In the genomic region with DNA sequence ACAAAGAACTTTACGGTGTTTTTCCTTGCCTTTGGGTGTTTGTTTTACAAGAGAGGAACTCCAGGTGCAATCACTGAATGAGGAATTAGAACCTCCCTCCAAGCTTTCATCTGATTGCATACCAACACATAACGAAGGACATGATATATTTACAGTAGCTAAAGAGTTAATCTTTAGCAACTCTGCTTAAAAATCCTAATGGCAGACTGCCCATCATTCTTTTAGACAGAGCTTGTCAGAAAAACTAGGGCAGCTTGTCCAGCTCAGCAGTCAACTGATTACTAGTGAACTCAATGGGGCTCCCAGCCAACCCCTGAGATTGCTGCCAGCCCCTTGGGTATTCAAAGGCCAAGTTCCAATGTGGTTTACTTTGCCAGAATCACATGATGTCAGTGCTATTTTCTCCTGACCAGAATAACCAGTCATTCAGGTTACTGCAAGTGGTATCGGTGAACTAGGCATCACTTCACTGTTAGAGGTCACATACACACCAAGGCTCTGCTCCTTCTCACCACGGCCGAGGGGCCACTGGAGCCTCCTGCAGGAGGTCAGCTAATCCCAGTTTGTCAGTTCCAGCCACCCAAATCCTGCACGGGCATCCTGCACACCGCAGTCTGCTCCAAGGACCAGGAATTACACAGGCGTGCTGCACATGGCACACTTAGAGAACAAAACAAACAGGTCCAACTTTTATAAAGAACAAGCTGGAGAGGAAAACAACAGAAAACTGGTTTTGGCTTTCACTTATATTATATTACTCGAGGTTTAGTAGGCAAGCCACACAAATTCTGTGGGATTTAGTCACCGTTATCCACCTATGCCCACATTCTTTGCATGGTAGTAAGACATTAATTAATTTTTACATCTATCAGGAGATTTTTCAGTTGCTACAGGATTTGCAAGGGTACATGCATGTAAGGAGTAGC, we compare ENCODE assay signal across 8 cellular contexts.
DNase-seq lines count a peak whose midpoint lies in the region; ATAC-seq, FAIRE-seq and TF ChIP-seq lines count a peak whose summit lies in the region.

No MANE protein-coding gene starts in this region.

- peak overlapping the region; percentile 67 to 84 for H3K27ac ChIP-seq in kidney (ENCODE audit: low read depth in 2 of 2, low read length in 2 of 2)

- TF ChIP-seq CTCF in MCF 10A (IDR thresholded peaks at IDR 0.05; ENCODE audit: unreplicated experiment) (no peak), kidney (IDR thresholded peaks at IDR 0.05; ENCODE audit: borderline replicate concordance, extremely low read depth, insufficient read depth) (no peak)

- FAIRE-seq in kidney (lab: Jason Lieb, UNC), result peak; percentile 81

- H3K9me3 ChIP-seq in kidney (ENCODE audit: control insufficient read depth in 1 of 2, low read length in 2 of 2), result no peaks in the 10 kb centered on the region

- POLR2A ChIA-PET in MCF 10A (lab: Yijun Ruan, JAX), result interaction anchor here (0.6 to 3.5 kb wide), 15 partner anchors 10 to 208 kb away, joined by 3 to 17 read pairs (median 4); no protein-coding TSS in a partner anchor

- H3K36me3 Mint-ChIP-seq in MCF 10A (ENCODE audit: insufficient read depth, unreplicated experiment), result peaks cover 29% of the 10 kb centered on the region

- no peak overlapping the region for H3K27ac Mint-ChIP-seq in MCF 10A (ENCODE audit: low read depth, unreplicated experiment)

- no peak for ATAC-seq in GM18517 (IDR thresholded peaks at IDR 0.05; ENCODE audit: unreplicated experiment)
- ATAC-seq in stimulated activated naive CD8-positive, alpha-beta T cell treated with anti-CD3 and anti-CD28 coated beads, Interleukin-15, Interleukin-2, amounts not matched to agents 100 U/mL and 50 U/mL, for 24 hours, result no peak

- intact Hi-C loops in MCF 10A (cut with micrococcal nuclease), result loop anchor here (5.0 kb wide), 1 partner anchor 61 kb away; the partner anchor contains the start of gene NFIB
- intact Hi-C loops in kidney (cut with DNase I), result no loop called here

- H3K4me1 Mint-ChIP-seq in MCF 10A (ENCODE audit: insufficient read depth, unreplicated experiment), result peaks cover 43% of the 10 kb centered on the region

- peaks cover 3 to 31% of the 10 kb centered on the region in 2 donors for H3K4me1 ChIP-seq in kidney (ENCODE audit: control insufficient read depth in 1 of 2, insufficient read depth in 1 of 2, low read depth in 1 of 2, low read length in 2 of 2)

- in situ Hi-C loops in ACHN (cut with HindIII; ENCODE audit: low pct_ligation_motif_present, low pct_unique_long_range_greater_than_20kb, low sequenced_read_pairs), result no loop called here

- H3K9ac ChIP-seq in kidney (ENCODE audit: low read length in 2 of 2), result peak overlapping the region in 1 of 2 donors; percentile 14

- CTCF ChIA-PET in MCF 10A (lab: Yijun Ruan, JAX), result interaction anchor here (1.2 kb wide), 1 partner anchor 25 kb away, joined by 4 read pairs; no protein-coding TSS in a partner anchor

- no TSS peak for BruUV-seq in MCF 10A (replicated peaks; lab: Mats Ljungman, UMichigan)

- no peaks in the 10 kb centered on the region for H3K27me3 Mint-ChIP-seq in MCF 10A (ENCODE audit: insufficient read depth, unreplicated experiment)

- DNase-seq in ACHN (peak; percentile 92), LHCN-M2 (ENCODE audit: low read depth) (peak; percentile 86), MCF 10A (ENCODE audit: unreplicated experiment) (peak; percentile 84), kidney (peak; percentile 78), superior temporal gyrus (ENCODE audit: extremely low spot score) (peak; percentile 87), GOT3 (lab: John Stamatoyannopoulos, UW) (no peak)
- DNase-seq in stimulated activated naive CD8-positive, alpha-beta T cell treated with anti-CD3 and anti-CD28 coated beads, Interleukin-15, Interleukin-2, amounts not matched to agents 100 U/mL and 50 U/mL, for 24 hours, result no peak

- no peaks in the 10 kb centered on the region for H3K36me3 ChIP-seq in kidney (ENCODE audit: control insufficient read depth in 1 of 2, insufficient read depth in 2 of 2, low read length in 2 of 2)

- H3K4me3 ChIP-seq in kidney (ENCODE audit: low read length in 2 of 2), result peak overlapping the region in 1 of 2 donors; percentile 40

- peak overlapping the region; percentile 48 for H3K4me3 Mint-ChIP-seq in MCF 10A (ENCODE audit: unreplicated experiment)

- H3K9me3 Mint-ChIP-seq in MCF 10A (ENCODE audit: unreplicated experiment), result no peaks in the 10 kb centered on the region

Comparison
In these comparisons a context has a peak if more than half of its experiments do, and no peak if none do; other contexts are left out.
1. DNase-seq: peak in ACHN (single experiment), LHCN-M2 (single experiment), MCF 10A (single experiment), kidney (single experiment) and superior temporal gyrus (single experiment); none in stimulated activated naive CD8-positive, alpha-beta T cell treated with anti-CD3 and anti-CD28 coated beads, Interleukin-15, Interleukin-2, amounts not matched to agents 100 U/mL and 50 U/mL, for 24 hours (single experiment) and GOT3 (single experiment).